ENCODE assay signal across 15 cellular contexts in genomic region chr16:71623597-71623996, GRCh38. TPM values are rescaled to one million over a fixed set of nuclear protein-coding genes. Genes with fewer than 3 reads are reported as not detected.
"Had no signal": no experiment of that assay in that cellular context is flagged by ENCODE, and none has a peak within 500 bp of the region (broad histone marks: within the 10 kb centered on the region; RNA-seq: fewer than 3 reads in every experiment).

No MANE protein-coding gene starts in this region.

- H3K27me3 ChIP-seq: ovary had no signal

- H3K27ac Mint-ChIP-seq: activated CD4-positive, alpha-beta T cell treated with anti-CD3 and anti-CD28 coated beads for 36 hours; activated CD8-positive, alpha-beta T cell treated with anti-CD3 and anti-CD28 coated beads, Interleukin-2, amount 10 ng/mL, durations not matched to agents 7 days and 5 days; activated naive CD4-positive, alpha-beta T cell treated with anti-CD3 and anti-CD28 coated beads for 36 hours; memory B cell had no signal

- H3K9me3 Mint-ChIP-seq: activated naive CD4-positive, alpha-beta T cell treated with anti-CD3 and anti-CD28 coated beads for 36 hours had no signal

- ATAC-seq: activated CD4-positive, alpha-beta T cell treated with anti-CD3 and anti-CD28 coated beads for 36 hours; activated CD8-positive, alpha-beta T cell treated with anti-CD3 and anti-CD28 coated beads, Interleukin-2, amount 10 ng/mL, durations not matched to agents 7 days and 5 days; left colon had no signal

- H3K9me3 ChIP-seq: esophagus squamous epithelium, ovary had no signal

- H3K36me3 ChIP-seq: cardiac muscle cell, esophagus squamous epithelium, ovary had no signal

- H3K4me3 ChIP-seq: cardiac muscle cell, esophagus squamous epithelium, ovary had no signal

- DNase-seq: activated CD4-positive, alpha-beta T cell treated with anti-CD3 and anti-CD28 coated beads for 36 hours; activated CD8-positive, alpha-beta T cell treated with anti-CD3 and anti-CD28 coated beads, Interleukin-2, amount 10 ng/mL, durations not matched to agents 7 days and 5 days; activated naive CD4-positive, alpha-beta T cell treated with anti-CD3 and anti-CD28 coated beads for 36 hours; esophagus squamous epithelium; foreskin fibroblast; left colon; ovary; stimulated activated CD4-positive, alpha-beta T cell treated with anti-CD3 and anti-CD28 coated beads, Interleukin-4, amount 100 ng/mL, for 4 hours; T1000 had no signal

- H3K27ac ChIP-seq: cardiac muscle cell, esophagus squamous epithelium, ovary, VCaP had no signal

- FAIRE-seq: urothelium cell line had no signal

RNA-seq across cellular contexts. Expression of gene MARVELD3, which starts 2.4 kb away (rescaled TPM):
- total RNA-seq: activated CD4-positive, alpha-beta T cell treated with anti-CD3 and anti-CD28 coated beads for 36 hours; activated CD8-positive, alpha-beta T cell treated with anti-CD3 and anti-CD28 coated beads, Interleukin-2, amount 10 ng/mL, durations not matched to agents 7 days and 5 days; activated naive CD4-positive, alpha-beta T cell treated with anti-CD3 and anti-CD28 coated beads for 36 hours; cardiac muscle cell had no signal
- polyA plus RNA-seq: neural cell had no signal

RNA-seq across cellular contexts. Expression of gene TAT, which starts 46.7 kb away (rescaled TPM):
- total RNA-seq: activated CD4-positive, alpha-beta T cell treated with anti-CD3 and anti-CD28 coated beads for 36 hours; activated CD8-positive, alpha-beta T cell treated with anti-CD3 and anti-CD28 coated beads, Interleukin-2, amount 10 ng/mL, durations not matched to agents 7 days and 5 days; activated naive CD4-positive, alpha-beta T cell treated with anti-CD3 and anti-CD28 coated beads for 36 hours; cardiac muscle cell; esophagus squamous epithelium; renal cortical epithelial cell had no signal
- polyA plus RNA-seq: neural cell had no signal
